In the genomic region with DNA sequence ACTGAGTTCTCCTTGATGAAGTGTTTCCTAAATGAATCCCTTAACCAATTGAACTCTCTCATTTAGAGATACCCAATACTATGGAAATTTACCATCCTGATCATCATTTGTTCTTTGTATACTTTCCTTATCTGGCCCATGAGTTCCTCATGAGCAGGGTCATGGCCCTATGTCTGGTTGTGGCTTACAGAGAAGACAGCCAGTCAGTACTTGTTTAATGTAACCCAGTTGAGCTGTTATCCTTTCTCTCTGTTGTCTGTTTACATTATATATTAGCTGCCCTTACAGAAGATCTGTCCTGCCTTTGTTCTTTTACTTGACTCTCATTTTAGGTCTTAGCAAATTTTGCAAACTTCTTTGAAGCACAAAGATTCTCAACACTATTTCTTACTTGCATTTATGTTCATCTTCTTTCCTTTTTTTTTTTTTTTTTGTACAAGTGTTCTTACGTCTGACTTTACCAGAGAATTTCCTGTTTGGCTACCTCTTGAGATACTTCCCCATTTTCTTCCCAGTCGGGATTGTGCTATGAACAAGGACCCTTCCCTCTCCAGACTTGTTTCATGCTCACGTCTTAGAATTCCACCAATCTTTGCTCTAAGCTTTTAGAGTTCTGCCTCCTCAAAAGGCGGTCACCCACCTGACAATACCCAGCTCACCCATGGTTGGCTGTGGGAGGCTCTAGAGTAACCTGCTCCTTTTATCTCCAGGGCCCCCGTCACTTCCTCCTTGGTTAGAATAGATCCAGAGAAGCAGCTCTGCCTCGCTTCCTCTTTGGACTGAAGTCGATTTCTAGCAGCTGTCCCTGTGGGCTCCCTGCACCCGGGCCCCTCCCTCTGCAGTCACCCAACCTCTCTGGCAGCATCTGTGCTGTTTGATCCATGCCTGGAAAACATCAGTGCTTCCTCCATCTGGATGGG, we compare ENCODE assay signal across 9 cellular contexts. TPM values are rescaled to one million over a fixed set of nuclear protein-coding genes. Genes with fewer than 3 reads are reported as not detected.
DNase-seq lines count a peak whose midpoint lies in the region; ATAC-seq, FAIRE-seq and TF ChIP-seq lines count a peak whose summit lies in the region.
"Had no signal": no experiment of that assay in that cellular context is flagged by ENCODE, and none has a peak within 500 bp of the region (broad histone marks: within the 10 kb centered on the region; RNA-seq: fewer than 3 reads in every experiment).

No MANE protein-coding gene starts in this region.

- H4K20me1 ChIP-seq in keratinocyte (ENCODE audit: control insufficient read depth, extremely low read depth, insufficient read depth, low read length) (no peaks in the 10 kb centered on the region), neural progenitor cell (ENCODE audit: low read depth) (no peaks in the 10 kb centered on the region), PC-9 (ENCODE audit: insufficient read depth) (no peaks in the 10 kb centered on the region)

- no peaks in the 10 kb centered on the region for H3K36me3 Mint-ChIP-seq in neural progenitor cell
- H3K36me3 Mint-ChIP-seq: immature natural killer cell had no signal

- FAIRE-seq in keratinocyte (lab: Jason Lieb, UNC), result peak; percentile 13

- no peaks in the 10 kb centered on the region for H3K79me2 ChIP-seq in keratinocyte (ENCODE audit: control insufficient read depth, insufficient read depth, low read length)
- no peaks in the 10 kb centered on the region for H3K79me2 ChIP-seq in neural progenitor cell (ENCODE audit: low read depth)
- H3K79me2 ChIP-seq in PC-9 (ENCODE audit: low read depth), result no peaks in the 10 kb centered on the region

- H2AFZ ChIP-seq in keratinocyte (ENCODE audit: control insufficient read depth, low read length), result no peak overlapping the region
- H2AFZ ChIP-seq in neural progenitor cell (replicated peaks), result no peak overlapping the region
- H2AFZ ChIP-seq in PC-9, result no peak overlapping the region

- H3K9ac ChIP-seq in keratinocyte (ENCODE audit: control insufficient read depth, extremely low read depth, insufficient read depth, low read length) (no peak overlapping the region), neural progenitor cell (no peak overlapping the region)

- H3F3A ChIP-seq in neural progenitor cell (ENCODE audit: low read depth), result no peaks in the 10 kb centered on the region
- H3F3A ChIP-seq in PC-9 (ENCODE audit: insufficient read depth, low read depth), result no peaks in the 10 kb centered on the region

- H3K9me3 Mint-ChIP-seq in neural progenitor cell, result no peaks in the 10 kb centered on the region

- CTCF ChIA-PET in PC-9 (lab: Charles Lee), result no interaction called here

- H3K4me2 ChIP-seq in keratinocyte (ENCODE audit: control insufficient read depth, extremely low read depth, insufficient read depth, low read depth, low read length), result no peak overlapping the region
- H3K4me2 ChIP-seq in neural progenitor cell, result no peak overlapping the region
- H3K4me2 ChIP-seq in PC-9, result no peak overlapping the region

- H3K9me2 ChIP-seq in PC-9 (ENCODE audit: insufficient read depth), result no peaks in the 10 kb centered on the region

- H3K9me1 ChIP-seq in keratinocyte (ENCODE audit: control insufficient read depth, extremely low read depth, insufficient read depth, low read length), result no peaks in the 10 kb centered on the region

- H3K4me1 Mint-ChIP-seq in neural progenitor cell, result no peaks in the 10 kb centered on the region
- H3K4me1 Mint-ChIP-seq: immature natural killer cell had no signal

- POLR2A ChIA-PET in PC-9 (lab: Charles Lee; ENCODE audit: unreplicated experiment), result no interaction called here

- BruUV-seq in PC-9 (replicated peaks; lab: Mats Ljungman, UMichigan), result no TSS peak

- TF ChIP-seq CTCF in keratinocyte (optimal IDR thresholded peaks at IDR 0.05 in 1 of 3, IDR thresholded peaks at IDR 0.05 in 1 of 3, conservative IDR thresholded peaks at IDR 0.05 in 1 of 3; ENCODE audit: extremely low read depth in 1 of 3, insufficient read depth in 2 of 3, low read length in 3 of 3) (no peak), tibial artery (IDR thresholded peaks at IDR 0.05) (no peak), neural progenitor cell (IDR thresholded peaks at IDR 0.05) (no peak), PC-9 (conservative IDR thresholded peaks at IDR 0.05) (no peak)

- no peak overlapping the region for H3K4me3 ChIP-seq in keratinocyte (ENCODE audit: control insufficient read depth in 2 of 3, extremely low read depth in 1 of 3, insufficient read depth in 2 of 3, low read depth in 1 of 3, low read length in 3 of 3)
- no peak overlapping the region for H3K4me3 ChIP-seq in tibial artery
- H3K4me3 ChIP-seq in neural progenitor cell, result no peak overlapping the region
- H3K4me3 ChIP-seq in PC-9, result no peak overlapping the region

- dilution Hi-C loops in keratinocyte (cut with MboI; ENCODE audit: extremely low pct_ligation_motif_present, low sequenced_read_pairs), result no loop called here

- no peak overlapping the region for H3K27ac Mint-ChIP-seq in neural progenitor cell
- H3K27ac Mint-ChIP-seq: immature natural killer cell had no signal

- H3K27me3 ChIP-seq in keratinocyte (ENCODE audit: control insufficient read depth, extremely low read depth, insufficient read depth, low read length) (no peaks in the 10 kb centered on the region), tibial artery (no peaks in the 10 kb centered on the region), neural progenitor cell (no peaks in the 10 kb centered on the region), PC-9 (ENCODE audit: insufficient read depth, low read depth) (no peaks in the 10 kb centered on the region)

- H3K27ac ChIP-seq in keratinocyte (ENCODE audit: control insufficient read depth, insufficient read depth, low read length) (no peak overlapping the region), tibial artery (no peak overlapping the region), neural progenitor cell (no peak overlapping the region), PC-9 (no peak overlapping the region)

- H3K4me3 Mint-ChIP-seq in neural progenitor cell, result no peak overlapping the region
- H3K4me3 Mint-ChIP-seq: immature natural killer cell had no signal

- intact Hi-C loops in tibial artery (cut with DNase I; ENCODE audit: low total_unique reads), result no loop called here
- intact Hi-C loops in PC-9 (cut with micrococcal nuclease; ENCODE audit: unreplicated experiment), result no loop called here

- ATAC-seq in GM19452 (IDR thresholded peaks at IDR 0.05; ENCODE audit: unreplicated experiment), result no peak

- no peaks in the 10 kb centered on the region for H3K27me3 Mint-ChIP-seq in neural progenitor cell (ENCODE audit: insufficient read depth, low read depth)

- H3K36me3 ChIP-seq in keratinocyte (ENCODE audit: control insufficient read depth in 2 of 2, extremely low read depth in 1 of 2, insufficient read depth in 2 of 2, low read length in 2 of 2) (no peaks in the 10 kb centered on the region), tibial artery (no peaks in the 10 kb centered on the region), neural progenitor cell (no peaks in the 10 kb centered on the region), PC-9 (ENCODE audit: low read depth) (no peaks in the 10 kb centered on the region)

- DNase-seq in activated CD8-positive, alpha-beta memory T cell treated with anti-CD3 and anti-CD28 coated beads for 4 hours (ENCODE audit: low read depth in 2 of 2), result peak; percentile 4
- DNase-seq in activated CD8-positive, alpha-beta memory T cell treated with anti-CD3 and anti-CD28 coated beads, Interleukin-2, amount 50 U/mL, for 48 hours, result no peak
- peak; percentile 20 for DNase-seq in activated CD4-positive, alpha-beta T cell treated with anti-CD3 and anti-CD28 coated beads, Interleukin-2, amount 50 U/mL, for 1 hour
- DNase-seq in keratinocyte (ENCODE audit: low read depth, low spot score), result no peak
- DNase-seq in tibial artery, result peak; percentile 67 to 76
- DNase-seq in neural progenitor cell (ENCODE audit: low spot score), result no peak
- DNase-seq in PC-9, result no peak

- H3K4me1 ChIP-seq in keratinocyte (ENCODE audit: control insufficient read depth, extremely low read depth, insufficient read depth, low read length) (no peaks in the 10 kb centered on the region), tibial artery (no peaks in the 10 kb centered on the region), neural progenitor cell (no peaks in the 10 kb centered on the region), PC-9 (replicated peaks; ENCODE audit: insufficient read depth) (no peaks in the 10 kb centered on the region)

- H3K9me3 ChIP-seq in keratinocyte (ENCODE audit: control insufficient read depth, low read depth, low read length), result no peaks in the 10 kb centered on the region
- no peaks in the 10 kb centered on the region for H3K9me3 ChIP-seq in tibial artery
- no peaks in the 10 kb centered on the region for H3K9me3 ChIP-seq in neural progenitor cell (ENCODE audit: low read depth)
- no peaks in the 10 kb centered on the region for H3K9me3 ChIP-seq in PC-9 (ENCODE audit: insufficient read depth, low read depth)

RNA-seq across cellular contexts. Expression of a gene that starts 53.6 kb away (rescaled TPM):
- 25.5 to 91.0 TPM (median 44.9 TPM) in 3 replicates for polyA plus RNA-seq in keratinocyte
- 5.9 TPM for polyA plus RNA-seq in keratinocyte (2011; ENCODE audit: low read depth)
- 37.4 and 45.8 TPM in 2 replicates for polyA plus RNA-seq in keratinocyte (2011; cell fraction: cytosol; rRNA removed)
- 145 and 159 TPM in 2 replicates for polyA plus RNA-seq in keratinocyte (2011; cell fraction: nucleus; rRNA removed)
- 10.7 and 81.7 TPM in 2 replicates for polyA plus RNA-seq in keratinocyte (2012; ENCODE audit: low replicate concordance)
- polyA minus RNA-seq in keratinocyte, result 41.9 to 182 TPM (median 83.5 TPM) in 3 replicates
- polyA minus RNA-seq in keratinocyte (2011; cell fraction: cytosol; rRNA and poly(A)+ RNA removed), result 35.7 TPM
- 165 and 282 TPM in 2 replicates for polyA minus RNA-seq in keratinocyte (2011; cell fraction: nucleus; rRNA and poly(A)+ RNA removed)
- total RNA-seq in neural progenitor cell (ENCODE audit: low replicate concordance), result 0.09 and 0.19 TPM in 2 replicates
- 58.5 and 61.6 TPM in 2 replicates for total RNA-seq in PC-9 (2021)

Comparison
In these comparisons a context has a peak if more than half of its experiments do, and no peak if none do; other contexts are left out.
1. DNase-seq: peak in activated CD8-positive, alpha-beta memory T cell treated with anti-CD3 and anti-CD28 coated beads for 4 hours (2 of 2), activated CD4-positive, alpha-beta T cell treated with anti-CD3 and anti-CD28 coated beads, Interleukin-2, amount 50 U/mL, for 1 hour (single experiment) and tibial artery (2 of 2); none in activated CD8-positive, alpha-beta memory T cell treated with anti-CD3 and anti-CD28 coated beads, Interleukin-2, amount 50 U/mL, for 48 hours (single experiment), keratinocyte (single experiment), neural progenitor cell (single experiment) and PC-9 (0 of 2).
2. RNA of a gene that starts 53.6 kb away (total RNA-seq): 58.5 to 61.6 TPM in PC-9; 0.09 to 0.19 TPM in neural progenitor cell; every median in the first group is over 10 times any median in the second.